Comparison of ENCODE assay signal across 29 cellular contexts in the genomic region with DNA sequence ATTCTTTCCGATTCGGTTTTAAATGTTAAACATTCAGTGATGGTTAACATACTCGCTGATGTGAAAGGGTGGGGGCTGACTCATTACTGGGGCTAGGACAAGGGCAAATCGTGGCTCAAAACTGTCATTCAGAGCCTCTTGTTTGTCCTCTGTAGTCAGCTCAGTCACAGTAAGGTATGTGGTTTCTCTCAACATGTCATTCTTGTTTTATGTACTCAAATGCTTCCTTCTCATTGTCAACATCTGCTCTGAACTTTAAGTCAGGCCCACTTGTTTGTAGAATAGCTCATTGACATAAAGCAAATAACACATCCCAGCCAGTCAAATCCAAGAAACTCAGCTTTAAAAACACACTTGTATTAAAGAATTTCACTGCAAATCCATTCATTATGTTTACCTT. TPM values are rescaled to one million over a fixed set of nuclear protein-coding genes. Genes with fewer than 3 reads are reported as not detected.
DNase-seq lines count a peak whose midpoint lies in the region; ATAC-seq, FAIRE-seq and TF ChIP-seq lines count a peak whose summit lies in the region.
"Had no signal": no experiment of that assay in that cellular context is flagged by ENCODE, and none has a peak within 500 bp of the region (broad histone marks: within the 10 kb centered on the region; RNA-seq: fewer than 3 reads in every experiment).

No MANE protein-coding gene starts in this region.

- H3K9me3 ChIP-seq in endocrine pancreas (ENCODE audit: control insufficient read depth, low read length): no peaks in the 10 kb centered on the region
- H3K9me3 ChIP-seq in small intestine (ENCODE audit: control insufficient read depth, low read depth): no peaks in the 10 kb centered on the region
- H3K9me3 ChIP-seq: ascending aorta, gastroesophageal sphincter, MG63, thyroid gland had no signal

- DNase-seq in DMS153 (lab: John Stamatoyannopoulos, UW): peak; percentile 52
- peak; percentile 86 for DNase-seq in DMS53 (lab: John Stamatoyannopoulos, UW)
- DNase-seq in NCI-H82 (lab: John Stamatoyannopoulos, UW): no peak
- no peak for DNase-seq in small intestine
- DNase-seq in GOT3 (lab: John Stamatoyannopoulos, UW): no peak
- no peak for DNase-seq in HEK293T (ENCODE audit: extremely low spot score)
- DNase-seq: activated gamma-delta T cell; activated naive CD8-positive, alpha-beta T cell treated with anti-CD3 and anti-CD28 coated beads, Interleukin-2, amount 10 ng/mL, durations not matched to agents 7 days and 5 days; activated T-cell treated with anti-CD3 and anti-CD28 coated beads for 4 hours; cortex of kidney; EL; hippocampal formation; immature natural killer cell; KBM-7; left ventricle myocardium superior; MG63; NCI-H2081 treated with DMSO at 0.1 percent for 48 hours; NCI-H524 treated with DMSO at 0.1 percent for 48 hours; stimulated activated CD4-positive, alpha-beta T cell treated with anti-CD3 and anti-CD28 coated beads, Interleukin-15, amount 100 ng/mL, for 24 hours; stimulated activated naive CD4-positive, alpha-beta T cell treated with Interleukin-2 at 50 U/mL for 16 hours; thyroid gland had no signal

- H3K27me3 ChIP-seq in endocrine pancreas (ENCODE audit: control insufficient read depth, insufficient read depth, low read length) (no peaks in the 10 kb centered on the region), small intestine (ENCODE audit: control insufficient read depth in 2 of 2, insufficient read depth in 2 of 2, low read length in 2 of 2) (no peaks in the 10 kb centered on the region)
- H3K27me3 ChIP-seq: ascending aorta, gastroesophageal sphincter, MG63, thyroid gland had no signal

- 62 to 66% (median 65%) methylated on average over 4 of the region's 4 CpGs for WGBS in small intestine, 3 donors

- no peak overlapping the region for H3K27ac ChIP-seq in small intestine (ENCODE audit: low read depth in 1 of 2, low read length in 1 of 2)
- H3K27ac ChIP-seq: ascending aorta, gastroesophageal sphincter, thyroid gland had no signal

- POLR2A ChIA-PET in HEK293T (lab: Yijun Ruan, JAX): no interaction called here

- peak overlapping the region; percentile 8 for H3K4me3 ChIP-seq in endocrine pancreas (ENCODE audit: control insufficient read depth, insufficient read depth, low read length)
- H3K4me3 ChIP-seq in small intestine (ENCODE audit: low read depth in 1 of 2, low read length in 2 of 2): no peak overlapping the region
- H3K4me3 ChIP-seq: ascending aorta, gastroesophageal sphincter, MG63, thyroid gland had no signal

- peak; percentile 51 for ATAC-seq in HG03039 (IDR thresholded peaks at IDR 0.05; ENCODE audit: unreplicated experiment)
- ATAC-seq: activated CD4-positive, CD25-positive, alpha-beta regulatory T cell treated with anti-CD3 and anti-CD28 coated beads, Interleukin-2, amount 50 U/mL, for 24 hours; gastroesophageal sphincter; left ventricle myocardium superior had no signal

- H3K36me3 ChIP-seq in endocrine pancreas (ENCODE audit: control insufficient read depth, insufficient read depth, low read length) (no peaks in the 10 kb centered on the region), small intestine (ENCODE audit: control insufficient read depth in 2 of 2, insufficient read depth in 2 of 2, low read length in 2 of 2) (no peaks in the 10 kb centered on the region)
- H3K36me3 ChIP-seq: ascending aorta, gastroesophageal sphincter, MG63, thyroid gland had no signal

- H3K4me1 ChIP-seq in endocrine pancreas (ENCODE audit: control insufficient read depth, insufficient read depth, low read length) (peaks cover 24% of the 10 kb centered on the region), small intestine (ENCODE audit: control insufficient read depth in 2 of 2, insufficient read depth in 1 of 2, low read depth in 1 of 2, low read length in 1 of 2) (no peaks in the 10 kb centered on the region)
- H3K4me1 ChIP-seq: gastroesophageal sphincter, thyroid gland had no signal

- H3K9ac ChIP-seq in endocrine pancreas (ENCODE audit: control insufficient read depth, insufficient read depth, low read length): no peak overlapping the region

- CTCF ChIA-PET in HEK293T (lab: Yijun Ruan, JAX): no interaction called here

- no peak for FAIRE-seq in small intestine (lab: Jason Lieb, UNC)
- FAIRE-seq: GM12891, TTC549 had no signal

TF ChIP-seq in HEK293T, 16 proteins besides CTCF, POLR2A, EP300 and RAD21:
- no peak for TF ChIP-seq NFRKB (IDR thresholded peaks at IDR 0.05)
- TF ChIP-seq LEF1 (IDR thresholded peaks at IDR 0.05; ENCODE audit: borderline replicate concordance): no peak
- TF ChIP-seq FOXM1 (IDR thresholded peaks at IDR 0.05; ENCODE audit: borderline replicate concordance): no peak
- TF ChIP-seq ARNT (IDR thresholded peaks at IDR 0.05): no peak
- TF ChIP-seq CTBP1 (IDR thresholded peaks at IDR 0.05; ENCODE audit: borderline replicate concordance): no peak
- TF ChIP-seq ELF4 (IDR thresholded peaks at IDR 0.05): no peak
- TF ChIP-seq, protein P1, sequence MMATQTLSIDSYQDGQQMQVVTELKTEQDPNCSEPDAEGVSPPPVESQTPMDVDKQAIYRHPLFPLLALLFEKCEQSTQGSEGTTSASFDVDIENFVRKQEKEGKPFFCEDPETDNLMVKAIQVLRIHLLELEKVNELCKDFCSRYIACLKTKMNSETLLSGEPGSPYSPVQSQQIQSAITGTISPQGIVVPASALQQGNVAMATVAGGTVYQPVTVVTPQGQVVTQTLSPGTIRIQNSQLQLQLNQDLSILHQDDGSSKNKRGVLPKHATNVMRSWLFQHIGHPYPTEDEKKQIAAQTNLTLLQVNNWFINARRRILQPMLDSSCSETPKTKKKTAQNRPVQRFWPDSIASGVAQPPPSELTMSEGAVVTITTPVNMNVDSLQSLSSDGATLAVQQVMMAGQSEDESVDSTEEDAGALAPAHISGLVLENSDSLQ (IDR thresholded peaks at IDR 0.05): no peak
- no peak for TF ChIP-seq SUZ12 (IDR thresholded peaks at IDR 0.05)
- no peak for TF ChIP-seq FOXK2 (IDR thresholded peaks at IDR 0.05)
- TF ChIP-seq BHLHE40 (IDR thresholded peaks at IDR 0.05; ENCODE audit: borderline replicate concordance): no peak
- TF ChIP-seq L3MBTL2 (conservative IDR thresholded peaks at IDR 0.05): no peak
- TF ChIP-seq ZNF384 (IDR thresholded peaks at IDR 0.05): no peak
- no peak for TF ChIP-seq FOXA1 (IDR thresholded peaks at IDR 0.05)
- TF ChIP-seq SP1 (IDR thresholded peaks at IDR 0.05): no peak
- no peak for TF ChIP-seq TARDBP (IDR thresholded peaks at IDR 0.05)
- no peak for TF ChIP-seq HDGF (IDR thresholded peaks at IDR 0.05; ENCODE audit: borderline replicate concordance)
TF ChIP-seq in HEK293T: peak in this region for 0.

RNA-seq across cellular contexts. Expression of gene SLC16A9, which starts 7.3 kb away (rescaled TPM):
- under 1 TPM; 0.18 to 0.27 (median 0.22) TPM for polyA plus RNA-seq in small intestine
- polyA plus RNA-seq: immature natural killer cell had no signal

RNA-seq across cellular contexts. Expression of gene MRLN, which starts 50.9 kb away (rescaled TPM):
- not detected for polyA plus RNA-seq in small intestine
- polyA plus RNA-seq: fibroblast of lung, immature natural killer cell had no signal

Comparison
In these comparisons a context has a peak if more than half of its experiments do, and no peak if none do; other contexts are left out.
1. DNase-seq: peak in DMS153 (single experiment) and DMS53 (single experiment); none in NCI-H82 (single experiment), small intestine (single experiment), GOT3 (single experiment) and HEK293T (single experiment).